ENCODE assay signal across 8 cellular contexts in the genomic region with DNA sequence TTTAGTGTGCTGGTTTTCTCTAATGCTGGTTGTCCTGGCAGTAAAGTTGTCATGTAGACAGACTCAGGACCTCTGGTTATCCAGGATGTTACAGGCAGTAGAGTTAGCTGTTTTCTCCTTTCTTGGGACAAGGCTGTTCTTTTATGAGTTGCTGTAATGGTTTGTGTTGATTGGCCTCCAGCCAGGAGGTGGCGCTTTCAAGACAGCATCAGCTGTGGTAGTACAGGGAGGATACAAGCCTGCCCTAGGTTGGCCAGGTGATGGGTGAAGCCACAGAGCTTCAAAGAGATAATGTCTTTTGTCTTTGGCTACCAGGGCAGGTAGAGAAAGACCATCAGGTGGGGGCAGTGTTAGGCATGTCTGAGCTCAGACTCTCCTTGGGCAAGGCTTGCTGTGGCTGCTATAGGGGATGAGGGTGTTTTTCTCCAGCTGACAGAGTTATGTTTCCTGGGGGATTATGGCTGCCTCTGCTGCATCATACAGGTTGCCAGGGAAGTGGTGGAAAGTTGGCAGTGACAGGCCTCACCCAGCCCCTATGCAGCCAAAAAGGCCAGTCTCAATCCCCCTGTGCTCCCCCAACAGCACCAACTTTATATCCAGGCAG.
DNase-seq lines count a peak whose midpoint lies in the region; ATAC-seq and TF ChIP-seq lines count a peak whose summit lies in the region.

No MANE protein-coding gene starts in this region.

- H3K27ac Mint-ChIP-seq in activated CD8-positive, alpha-beta memory T cell treated with anti-CD3 and anti-CD28 coated beads, Interleukin-2, amount 10 ng/mL, durations not matched to agents 7 days and 5 days, result no peak overlapping the region

- no peaks in the 10 kb centered on the region for H4K20me1 ChIP-seq in Loucy (ENCODE audit: insufficient read depth, low read length, poor library complexity, severe bottlenecking)

- no peaks in the 10 kb centered on the region for H3K9me2 ChIP-seq in Loucy (replicated peaks; ENCODE audit: low read depth, low read length)

- H3K9me3 Mint-ChIP-seq in activated CD8-positive, alpha-beta memory T cell treated with anti-CD3 and anti-CD28 coated beads, Interleukin-2, amount 10 ng/mL, durations not matched to agents 7 days and 5 days (ENCODE audit: low read depth), result peaks cover 26% of the 10 kb centered on the region

- H3K4me2 ChIP-seq in Loucy (ENCODE audit: low read depth, low read length, poor library complexity, severe bottlenecking), result no peak overlapping the region

- no peak overlapping the region for H3K4me3 Mint-ChIP-seq in activated CD8-positive, alpha-beta memory T cell treated with anti-CD3 and anti-CD28 coated beads, Interleukin-2, amount 10 ng/mL, durations not matched to agents 7 days and 5 days

- no peak overlapping the region for H2AFZ ChIP-seq in Loucy (ENCODE audit: low read length)

- CTCF ChIA-PET in activated CD8-positive, alpha-beta memory T cell treated with anti-CD3 and anti-CD28 coated beads, Interleukin-2, amount 10 ng/mL, durations not matched to agents 7 days and 5 days (lab: Charles Lee), result interaction anchor here (0.6 to 0.8 kb wide), 2 partner anchors 20 to 159 kb away, joined by 3 to 4 read pairs; no protein-coding TSS in a partner anchor

- H3K79me2 ChIP-seq in Loucy (ENCODE audit: insufficient read depth, low read length), result no peaks in the 10 kb centered on the region

- H3K4me1 ChIP-seq in Loucy (ENCODE audit: insufficient read depth, low read length, poor library complexity, severe bottlenecking), result no peaks in the 10 kb centered on the region

- H3K36me3 ChIP-seq in Loucy (ENCODE audit: insufficient read depth, low read length), result no peaks in the 10 kb centered on the region

- H3K27me3 Mint-ChIP-seq in activated CD8-positive, alpha-beta memory T cell treated with anti-CD3 and anti-CD28 coated beads, Interleukin-2, amount 10 ng/mL, durations not matched to agents 7 days and 5 days, result no peaks in the 10 kb centered on the region

- intact Hi-C loops in left ventricle myocardium superior (cut with micrococcal nuclease), result no loop called here

- no peaks in the 10 kb centered on the region for H3K27me3 ChIP-seq in Loucy (ENCODE audit: insufficient read depth, low read length, poor library complexity, severe bottlenecking)

- H3K4me1 Mint-ChIP-seq in activated CD8-positive, alpha-beta memory T cell treated with anti-CD3 and anti-CD28 coated beads, Interleukin-2, amount 10 ng/mL, durations not matched to agents 7 days and 5 days, result peaks cover 29% of the 10 kb centered on the region

- no peaks in the 10 kb centered on the region for H3F3A ChIP-seq in Loucy (ENCODE audit: low read depth)

- no peak overlapping the region for H3K4me3 ChIP-seq in Loucy (ENCODE audit: low read length, poor library complexity, severe bottlenecking)

- H3K9me3 ChIP-seq in Loucy (ENCODE audit: insufficient read depth, low read depth, low read length), result no peaks in the 10 kb centered on the region

- no peak overlapping the region for H3K9ac ChIP-seq in Loucy (ENCODE audit: low read depth, low read length, poor library complexity, severe bottlenecking)

- no peak for ATAC-seq in activated CD8-positive, alpha-beta memory T cell treated with anti-CD3 and anti-CD28 coated beads, Interleukin-2, amount 10 ng/mL, durations not matched to agents 7 days and 5 days
- ATAC-seq in left ventricle myocardium superior, result no peak
- no peak for ATAC-seq in GM21515 (IDR thresholded peaks at IDR 0.05; ENCODE audit: unreplicated experiment)

- peak; percentile 68 for TF ChIP-seq CTCF in GM12872 (IDR thresholded peaks at IDR 0.05; ENCODE audit: insufficient read depth, low read depth, low read length)
- peak; percentile 74 for TF ChIP-seq CTCF in Loucy (conservative IDR thresholded peaks at IDR 0.05; ENCODE audit: low read length)

- peaks cover 66% of the 10 kb centered on the region for H3K36me3 Mint-ChIP-seq in activated CD8-positive, alpha-beta memory T cell treated with anti-CD3 and anti-CD28 coated beads, Interleukin-2, amount 10 ng/mL, durations not matched to agents 7 days and 5 days

- peak; percentile 60 for DNase-seq in activated CD8-positive, alpha-beta memory T cell treated with anti-CD3 and anti-CD28 coated beads, Interleukin-2, amount 10 ng/mL, durations not matched to agents 7 days and 5 days
- DNase-seq in left ventricle myocardium superior, result peak; percentile 38
- peak; percentile 19 for DNase-seq in stimulated activated naive CD4-positive, alpha-beta T cell treated with Interleukin-2 at 50 U/mL for 16 hours (lab: John Stamatoyannopoulos, UW)
- no peak for DNase-seq in AG08396 (ENCODE audit: low spot score)
- no peak for DNase-seq in ecto neural progenitor cell (ENCODE audit: low spot score)

Comparison
In these comparisons a context has a peak if more than half of its experiments do, and no peak if none do; other contexts are left out.
1. DNase-seq: peak in activated CD8-positive, alpha-beta memory T cell treated with anti-CD3 and anti-CD28 coated beads, Interleukin-2, amount 10 ng/mL, durations not matched to agents 7 days and 5 days (single experiment), left ventricle myocardium superior (single experiment) and stimulated activated naive CD4-positive, alpha-beta T cell treated with Interleukin-2 at 50 U/mL for 16 hours (single experiment); none in AG08396 (single experiment) and ecto neural progenitor cell (single experiment).